ENCODE assay signal across 24 cellular contexts in genomic region chr14:91088585-91088984, GRCh38.
"Had no signal": no experiment of that assay in that cellular context is flagged by ENCODE, and none has a peak within 500 bp of the region (broad histone marks: within the 10 kb centered on the region; RNA-seq: fewer than 3 reads in every experiment).

No MANE protein-coding gene starts in this region.

- H3K9me3 ChIP-seq: MG63 had no signal

- H3K27me3 Mint-ChIP-seq: activated B cell treated with CpG ODN at 0.5 μM for 24 hours; activated CD4-positive, alpha-beta memory T cell treated with anti-CD3 and anti-CD28 coated beads for 36 hours; activated CD4-positive, alpha-beta T cell treated with anti-CD3 and anti-CD28 coated beads, Interleukin-2, amount 10 ng/mL, durations not matched to agents 7 days and 5 days; activated naive CD8-positive, alpha-beta T cell treated with anti-CD3 and anti-CD28 coated beads for 36 hours had no signal

- H3K4me2 ChIP-seq: KMS-11 had no signal

- H3K27me3 ChIP-seq: MG63 had no signal

- H3K4me3 ChIP-seq: MG63 had no signal

- DNase-seq: activated B cell treated with CpG ODN at 0.5 μM for 24 hours; activated CD4-positive, alpha-beta memory T cell treated with anti-CD3 and anti-CD28 coated beads for 36 hours; activated CD4-positive, alpha-beta T cell treated with anti-CD3 and anti-CD28 coated beads, Interleukin-2, amount 10 ng/mL, durations not matched to agents 7 days and 5 days; activated CD8-positive, alpha-beta memory T cell treated with anti-CD3 and anti-CD28 coated beads, Interleukin-2, amount 50 U/mL, for 4 hours; activated gamma-delta T cell treated with Interleukin-2 at 50 U/mL for 16 hours; activated naive CD4-positive, alpha-beta T cell treated with anti-CD3 and anti-CD28 coated beads, Interleukin-2, amount 10 ng/mL, durations not matched to agents 7 days and 5 days; activated naive CD8-positive, alpha-beta T cell treated with anti-CD3 and anti-CD28 coated beads for 36 hours; activated T-cell treated with anti-CD3 and anti-CD28 coated beads, Interleukin-2, amount 50 U/mL, for 72 hours; caudate nucleus; MG63; MV-4-11; NCI-H1092 treated with DMSO at 0.1 percent for 48 hours; NCI-H1417 treated with DMSO at 0.1 percent for 48 hours; NCI-H1694; NCI-H2029 treated with DMSO at 0.1 percent for 48 hours; NCI-H345; NCI-H510A; NCI-H526 treated with DMSO at 0.1 percent for 48 hours; NCI-H82; SIG-M5; T-helper 17 cell; T1000 had no signal

- H3K9me3 Mint-ChIP-seq: activated B cell treated with CpG ODN at 0.5 μM for 24 hours; activated CD4-positive, alpha-beta memory T cell treated with anti-CD3 and anti-CD28 coated beads for 36 hours; activated CD4-positive, alpha-beta T cell treated with anti-CD3 and anti-CD28 coated beads, Interleukin-2, amount 10 ng/mL, durations not matched to agents 7 days and 5 days; activated naive CD4-positive, alpha-beta T cell treated with anti-CD3 and anti-CD28 coated beads, Interleukin-2, amount 10 ng/mL, durations not matched to agents 7 days and 5 days; activated naive CD8-positive, alpha-beta T cell treated with anti-CD3 and anti-CD28 coated beads for 36 hours; activated T-cell treated with anti-CD3 and anti-CD28 coated beads, Interleukin-2, amount 50 U/mL, for 72 hours; activated T-helper 2 cell treated with anti-CD3 and anti-CD28 coated beads, Interferon-gamma antibody, Interleukin-2, Interleukin-4, amounts not matched to agents 10 μg/mL and 5 μg/mL and 100 μg/mL, durations not matched to agents 14 hours and 24 hours and 36 hours had no signal

- H3K9ac ChIP-seq: KMS-11 had no signal

- H3K4me3 Mint-ChIP-seq: activated B cell treated with CpG ODN at 0.5 μM for 24 hours; activated CD4-positive, alpha-beta memory T cell treated with anti-CD3 and anti-CD28 coated beads for 36 hours; activated CD4-positive, alpha-beta T cell treated with anti-CD3 and anti-CD28 coated beads, Interleukin-2, amount 10 ng/mL, durations not matched to agents 7 days and 5 days; activated naive CD4-positive, alpha-beta T cell treated with anti-CD3 and anti-CD28 coated beads, Interleukin-2, amount 10 ng/mL, durations not matched to agents 7 days and 5 days; activated naive CD8-positive, alpha-beta T cell treated with anti-CD3 and anti-CD28 coated beads for 36 hours; activated T-cell treated with anti-CD3 and anti-CD28 coated beads, Interleukin-2, amount 50 U/mL, for 72 hours; T-helper 17 cell had no signal

- H3K27ac ChIP-seq: KMS-11 had no signal

- H3K36me3 ChIP-seq: MG63 had no signal

- H3K36me3 Mint-ChIP-seq: activated CD4-positive, alpha-beta memory T cell treated with anti-CD3 and anti-CD28 coated beads for 36 hours; activated naive CD8-positive, alpha-beta T cell treated with anti-CD3 and anti-CD28 coated beads for 36 hours had no signal

- H3K27ac Mint-ChIP-seq: activated B cell treated with CpG ODN at 0.5 μM for 24 hours; activated CD4-positive, alpha-beta memory T cell treated with anti-CD3 and anti-CD28 coated beads for 36 hours; activated naive CD4-positive, alpha-beta T cell treated with anti-CD3 and anti-CD28 coated beads, Interleukin-2, amount 10 ng/mL, durations not matched to agents 7 days and 5 days; activated naive CD8-positive, alpha-beta T cell treated with anti-CD3 and anti-CD28 coated beads for 36 hours; activated T-cell treated with anti-CD3 and anti-CD28 coated beads, Interleukin-2, amount 50 U/mL, for 72 hours; activated T-helper 2 cell treated with anti-CD3 and anti-CD28 coated beads, Interferon-gamma antibody, Interleukin-2, Interleukin-4, amounts not matched to agents 10 μg/mL and 5 μg/mL and 100 μg/mL, durations not matched to agents 14 hours and 24 hours and 36 hours; T-helper 17 cell had no signal
